12 cellular contexts compared by ENCODE assay signal in genomic region chr5:171495122-171495700, GRCh38.
DNase-seq lines count a peak whose midpoint lies in the region; ATAC-seq, FAIRE-seq and TF ChIP-seq lines count a peak whose summit lies in the region.
"Had no signal": no experiment of that assay in that cellular context is flagged by ENCODE, and none has a peak within 500 bp of the region (broad histone marks: within the 10 kb centered on the region; RNA-seq: fewer than 3 reads in every experiment).

No MANE protein-coding gene starts in this region.

- H3K27me3 Mint-ChIP-seq in activated CD8-positive, alpha-beta T cell treated with anti-CD3 and anti-CD28 coated beads for 36 hours = peaks cover 3% of the 10 kb centered on the region

- intact Hi-C loops in ovary (cut with DNase I) = no loop called here
- intact Hi-C loops in activated CD8-positive, alpha-beta T cell treated with anti-CD3 and anti-CD28 coated beads for 36 hours (cut with micrococcal nuclease) = no loop called here
- intact Hi-C loops in pancreas (cut with DNase I) = no loop called here

- H3K27me3 ChIP-seq in ACC112 (ENCODE audit: insufficient read depth, low read length) = no peaks in the 10 kb centered on the region
- no peaks in the 10 kb centered on the region for H3K27me3 ChIP-seq in gastroesophageal sphincter
- no peaks in the 10 kb centered on the region for H3K27me3 ChIP-seq in ovary
- no peaks in the 10 kb centered on the region for H3K27me3 ChIP-seq in pancreas
- H3K27me3 ChIP-seq: suprapubic skin had no signal

- H2AFZ ChIP-seq in ACC112 (ENCODE audit: low read length, unreplicated experiment) = peak overlapping the region; percentile 52

- H3K4me1 ChIP-seq in ACC112 (ENCODE audit: control insufficient read depth, insufficient read depth, low read length, unreplicated experiment) = peaks cover 19% of the 10 kb centered on the region
- peaks cover 0 to 30% (median 9%) of the 10 kb centered on the region in 3 donors for H3K4me1 ChIP-seq in gastroesophageal sphincter
- H3K4me1 ChIP-seq in ovary (ENCODE audit: insufficient read depth) = peaks cover 18% of the 10 kb centered on the region
- no peaks in the 10 kb centered on the region for H3K4me1 ChIP-seq in pancreas

- 39% methylated on average over 5 of the region's 5 CpGs; no CpG with 5 or more reads in 1 of the 2 donors for WGBS in gastroesophageal sphincter (ENCODE audit: low coverage in 1 of 2), 2 donors
- 38 to 55% (median 46%) methylated on average over 5 of the region's 5 CpGs for whole genome bisulfite sequencing in ovary, 3 donors
- WGBS in pancreas, 2 donors = 73 to 75% methylated on average over 5 of the region's 5 CpGs

- POLR2A ChIA-PET in activated CD8-positive, alpha-beta T cell treated with anti-CD3 and anti-CD28 coated beads for 36 hours (lab: Charles Lee) = no interaction called here

- DNase-seq in RCC 7860 (ENCODE audit: low spot score) = peak; percentile 19
- no peak for DNase-seq in ovary
- DNase-seq in AG20443 (ENCODE audit: low spot score) = no peak
- no peak for DNase-seq in activated CD8-positive, alpha-beta T cell treated with anti-CD3 and anti-CD28 coated beads for 36 hours
- no peak for DNase-seq in pancreas
- no peak for DNase-seq in stimulated activated CD4-positive, alpha-beta T cell treated with anti-CD3 and anti-CD28 coated beads, Interleukin-12 subunit alpha, Interleukin-12 subunit beta, amount 100 ng/mL, for 4 hours
- DNase-seq: activated CD8-positive, alpha-beta memory T cell treated with anti-CD3 and anti-CD28 coated beads, Interleukin-2, amount 50 U/mL, for 48 hours; immature natural killer cell had no signal

- H3K4me3 Mint-ChIP-seq in activated CD8-positive, alpha-beta T cell treated with anti-CD3 and anti-CD28 coated beads for 36 hours = no peak overlapping the region
- H3K4me3 Mint-ChIP-seq: dendritic cell treated with granulocyte-macrophage colony-stimulating factor and Interleukin-4, amounts not matched to agents 40 ng/mL and 50 ng/mL, for 4 days; immature natural killer cell had no signal

- TF ChIP-seq CTCF in gastroesophageal sphincter (IDR thresholded peaks at IDR 0.05) (no peak), ovary (IDR thresholded peaks at IDR 0.05) (no peak), pancreas (IDR thresholded peaks at IDR 0.05) (no peak)
- TF ChIP-seq CTCF in activated CD8-positive, alpha-beta T cell treated with anti-CD3 and anti-CD28 coated beads for 36 hours (IDR thresholded peaks at IDR 0.05) = no peak

- FAIRE-seq in RCC 7860 (lab: Jason Lieb, UNC) = no peak
- no peak for FAIRE-seq in pancreas (lab: Jason Lieb, UNC)

- H3K27ac Mint-ChIP-seq in activated CD8-positive, alpha-beta T cell treated with anti-CD3 and anti-CD28 coated beads for 36 hours = no peak overlapping the region
- H3K27ac Mint-ChIP-seq: dendritic cell treated with granulocyte-macrophage colony-stimulating factor and Interleukin-4, amounts not matched to agents 40 ng/mL and 50 ng/mL, for 4 days; immature natural killer cell had no signal

- no peaks in the 10 kb centered on the region for H3K36me3 Mint-ChIP-seq in activated CD8-positive, alpha-beta T cell treated with anti-CD3 and anti-CD28 coated beads for 36 hours (ENCODE audit: low read depth)
- H3K36me3 Mint-ChIP-seq: immature natural killer cell had no signal

- TF ChIP-seq POLR2A in gastroesophageal sphincter (IDR thresholded peaks at IDR 0.05) = no peak
- no peak for TF ChIP-seq POLR2A in ovary (IDR thresholded peaks at IDR 0.05)

- H3K9me3 ChIP-seq in gastroesophageal sphincter (no peaks in the 10 kb centered on the region), ovary (no peaks in the 10 kb centered on the region), pancreas (no peaks in the 10 kb centered on the region)
- H3K9me3 ChIP-seq: suprapubic skin had no signal

- H3K9me3 Mint-ChIP-seq in activated CD8-positive, alpha-beta T cell treated with anti-CD3 and anti-CD28 coated beads for 36 hours = no peaks in the 10 kb centered on the region
- H3K9me3 Mint-ChIP-seq: dendritic cell treated with granulocyte-macrophage colony-stimulating factor and Interleukin-4, amounts not matched to agents 40 ng/mL and 50 ng/mL, for 4 days had no signal

- H3K36me3 ChIP-seq in ACC112 (ENCODE audit: insufficient read depth, low read length) (no peaks in the 10 kb centered on the region), gastroesophageal sphincter (no peaks in the 10 kb centered on the region), ovary (no peaks in the 10 kb centered on the region), pancreas (no peaks in the 10 kb centered on the region)
- H3K36me3 ChIP-seq: suprapubic skin had no signal

- H3K79me2 ChIP-seq in ACC112 (ENCODE audit: control insufficient read depth, insufficient read depth, low read length, unreplicated experiment) = no peaks in the 10 kb centered on the region

- H3K4me1 Mint-ChIP-seq in activated CD8-positive, alpha-beta T cell treated with anti-CD3 and anti-CD28 coated beads for 36 hours (ENCODE audit: low read depth) = no peaks in the 10 kb centered on the region
- H3K4me1 Mint-ChIP-seq: immature natural killer cell had no signal

- TF ChIP-seq EP300 in gastroesophageal sphincter (IDR thresholded peaks at IDR 0.05) (no peak), ovary (IDR thresholded peaks at IDR 0.05) (no peak)

- H3K27ac ChIP-seq in ACC112 (ENCODE audit: low read depth, low read length) (peak overlapping the region; percentile 67), gastroesophageal sphincter (peak overlapping the region in 3 of 4 donors; percentile 66 to 79 (median 71)), ovary (peak overlapping the region; percentile 64 to 67), pancreas (no peak overlapping the region)
- H3K27ac ChIP-seq: suprapubic skin had no signal

- ATAC-seq in gastroesophageal sphincter (peak; percentile 22), pancreas (no peak)
- no peak for ATAC-seq in activated CD8-positive, alpha-beta T cell treated with anti-CD3 and anti-CD28 coated beads for 36 hours

- CTCF ChIA-PET in activated CD8-positive, alpha-beta T cell treated with anti-CD3 and anti-CD28 coated beads for 36 hours (lab: Charles Lee) = interaction anchor here (1.3 kb wide), 1 partner anchor 9 kb away, joined by 3 read pairs; no protein-coding TSS in a partner anchor

- no peak overlapping the region; the same call in 1 of the 2 replicates for H3K4me3 ChIP-seq in ACC112 (ENCODE audit: low read depth, low read length)
- no peak overlapping the region for H3K4me3 ChIP-seq in gastroesophageal sphincter
- H3K4me3 ChIP-seq in ovary = no peak overlapping the region
- no peak overlapping the region for H3K4me3 ChIP-seq in pancreas
- H3K4me3 ChIP-seq: suprapubic skin had no signal

Comparison
In these comparisons a context has a peak if more than half of its experiments do, and no peak if none do; other contexts are left out.
1. H3K27ac ChIP-seq: peak in ACC112 (single experiment), gastroesophageal sphincter (3 of 4) and ovary (2 of 2); none in pancreas (0 of 4).